ENCODE assay signal across 7 cellular contexts in the genomic region with DNA sequence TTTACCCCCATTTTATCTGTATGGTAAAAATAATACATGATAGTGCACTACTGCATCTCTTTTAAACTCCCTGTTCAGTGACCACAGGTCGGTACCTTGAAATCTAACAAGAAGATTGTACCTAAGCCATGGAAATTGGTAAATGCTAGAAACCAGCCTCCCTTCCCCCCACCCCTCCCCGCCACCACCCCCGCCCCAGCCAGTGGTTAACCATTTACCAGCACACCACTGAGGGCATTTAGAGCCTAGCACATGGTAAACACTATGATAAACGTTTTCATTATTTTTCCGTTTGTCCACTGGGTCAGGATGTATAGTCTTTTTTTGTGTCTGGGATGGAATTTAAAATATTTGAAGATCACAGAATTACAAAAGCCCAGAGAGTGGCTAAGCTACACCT. TPM values are rescaled to one million over a fixed set of nuclear protein-coding genes. Genes with fewer than 3 reads are reported as not detected.
DNase-seq lines count a peak whose midpoint lies in the region; ATAC-seq and TF ChIP-seq lines count a peak whose summit lies in the region.

No MANE protein-coding gene starts in this region.

- H3K9me3 Mint-ChIP-seq in HFFc6 = no peaks in the 10 kb centered on the region

- H3K27ac ChIP-seq in gastroesophageal sphincter (peak overlapping the region in 3 of 4 donors; percentile 81 to 89 (median 85)), spleen (peak overlapping the region in 7 of 8 donors; percentile 74 to 90 (median 86))

- H3K4me1 ChIP-seq in gastroesophageal sphincter = peaks cover 0 to 22% (median 0%) of the 10 kb centered on the region in 3 donors
- H3K4me1 ChIP-seq in spleen = peaks cover 0 to 26% (median 11%) of the 10 kb centered on the region in 6 donors

- peaks cover 2% of the 10 kb centered on the region for H3K27me3 Mint-ChIP-seq in HFFc6 (ENCODE audit: insufficient read depth)

- H3K36me3 Mint-ChIP-seq in HFFc6 (ENCODE audit: low read depth) = peaks cover 15% of the 10 kb centered on the region; the same call in 1 of the 2 replicates

- DNase-seq in HFFc6 (no peak), SW480 (ENCODE audit: low spot score) (peak; percentile 39), spleen (no peak), GM03348 (ENCODE audit: low spot score) (no peak)

- TF ChIP-seq EP300 in gastroesophageal sphincter (IDR thresholded peaks at IDR 0.05) = no peak

- TF ChIP-seq POLR2A in gastroesophageal sphincter (IDR thresholded peaks at IDR 0.05) (no peak), spleen (IDR thresholded peaks at IDR 0.05) (no peak)

- peak overlapping the region; percentile 94 for H3K27ac Mint-ChIP-seq in HFFc6

- H3K27me3 ChIP-seq in gastroesophageal sphincter = no peaks in the 10 kb centered on the region
- no peaks in the 10 kb centered on the region for H3K27me3 ChIP-seq in spleen (replicated peaks in 1 of 7)

- ATAC-seq in gastroesophageal sphincter (no peak), HG02571 (IDR thresholded peaks at IDR 0.05; ENCODE audit: unreplicated experiment) (no peak), HG02970 (IDR thresholded peaks at IDR 0.05; ENCODE audit: low FRiP score, unreplicated experiment) (no peak)

- H3K4me3 ChIP-seq in gastroesophageal sphincter (peak overlapping the region; percentile 70 to 81), spleen (peak overlapping the region; percentile 31 to 73 (median 54))

- H3K4me3 Mint-ChIP-seq in HFFc6 = peak overlapping the region; percentile 90

- intact Hi-C loops in spleen (cut with DNase I; ENCODE audit: low total_unique reads) = loop anchor here (10.0 kb wide), 1 partner anchor 390 kb away; no protein-coding TSS in a partner anchor

- WGBS in gastroesophageal sphincter (ENCODE audit: low coverage in 1 of 2), 2 donors = 3 to 43% methylated on average over 2 to 4 of the region's 5 CpGs
- 0 to 32% (median 0%) methylated on average over 5 of the region's 5 CpGs for WGBS in spleen, 5 donors

- no peak for TF ChIP-seq CTCF in HFFc6 (IDR thresholded peaks at IDR 0.05)
- no peak for TF ChIP-seq CTCF in gastroesophageal sphincter (IDR thresholded peaks at IDR 0.05)
- TF ChIP-seq CTCF in spleen (IDR thresholded peaks at IDR 0.05 in 8 of 11, conservative IDR thresholded peaks at IDR 0.05 in 3 of 11) = no peak

- peaks cover 12% of the 10 kb centered on the region for H3K4me1 Mint-ChIP-seq in HFFc6 (ENCODE audit: low read depth)

- H3K36me3 ChIP-seq in gastroesophageal sphincter (peaks cover 0 to 13% of the 10 kb centered on the region in 2 donors), spleen (peaks cover 0 to 22% (median 0%) of the 10 kb centered on the region in 6 donors)

- H3K9me3 ChIP-seq in gastroesophageal sphincter (no peaks in the 10 kb centered on the region), spleen (no peaks in the 10 kb centered on the region)

RNA-seq across cellular contexts. Expression of a gene that starts 0.7 kb away (rescaled TPM):
- 10 to 100 TPM; 51.5 to 66.7 (median 59.7) TPM for total RNA-seq in HFFc6 (2021; fragmentation: NEBNext Ultra II Directional; extraction: Animal tissue kit (Norgen Biotek cat#: 25700))
- 10 to 100 TPM; 31.1 to 43.0 (median 38.9) TPM for total RNA-seq in gastroesophageal sphincter
- total RNA-seq in spleen = 10 to 100 TPM; 27.1 to 58.6 (median 38.5) TPM
- polyA plus RNA-seq in spleen = 10 to 100 TPM; 36.6 to 47.4 (median 41.0) TPM

RNA-seq across cellular contexts. Expression of a gene that starts 5.2 kb away (rescaled TPM):
- total RNA-seq in HFFc6 (2021; fragmentation: NEBNext Ultra II Directional; extraction: Animal tissue kit (Norgen Biotek cat#: 25700)) = under 1 TPM in 5 of 6 experiments, not detected in 1; 0.40 to 0.91 (median 0.79) TPM
- total RNA-seq in gastroesophageal sphincter (1 to 10 TPM; 4.2 to 7.9 (median 4.7) TPM), spleen (10 to 100 TPM; 11.3 to 57.4 (median 21.1) TPM)
- 10 to 100 TPM; 20.2 to 30.4 (median 23.5) TPM for polyA plus RNA-seq in spleen

RNA-seq across cellular contexts. Expression of a gene that starts 33.5 kb away (rescaled TPM):
- 10 to 100 TPM in 4 of 6 experiments, 1 to 10 TPM in 2; 9.0 to 13.8 (median 10.7) TPM for total RNA-seq in HFFc6 (2021; fragmentation: NEBNext Ultra II Directional; extraction: Animal tissue kit (Norgen Biotek cat#: 25700))
- total RNA-seq in gastroesophageal sphincter (10 to 100 TPM in 3 of 4 donors, 1 to 10 TPM in 1; 9.4 to 21.0 (median 13.2) TPM), spleen (10 to 100 TPM in 5 of 7 donors, 1 to 10 TPM in 2; 9.8 to 20.8 (median 14.2) TPM)
- 1 to 10 TPM; 5.0 to 8.8 (median 7.3) TPM for polyA plus RNA-seq in spleen

RNA-seq across cellular contexts. Expression of a gene that starts 46.3 kb away (rescaled TPM):
- 10 to 100 TPM; 26.0 to 42.2 (median 39.1) TPM for total RNA-seq in HFFc6 (2021; fragmentation: NEBNext Ultra II Directional; extraction: Animal tissue kit (Norgen Biotek cat#: 25700))
- total RNA-seq in gastroesophageal sphincter (10 to 100 TPM; 12.9 to 17.7 (median 14.5) TPM), spleen (10 to 100 TPM; 25.1 to 36.3 (median 32.0) TPM)
- 10 to 100 TPM; 46.4 to 62.3 (median 57.8) TPM for polyA plus RNA-seq in spleen
